In genomic region chr11:112459001-112459400, GRCh38 we compare ENCODE assay signal across 13 cellular contexts.
DNase-seq lines count a peak whose midpoint lies in the region; TF ChIP-seq lines count a peak whose summit lies in the region.
"Had no signal": no experiment of that assay in that cellular context is flagged by ENCODE, and none has a peak within 500 bp of the region (broad histone marks: within the 10 kb centered on the region; RNA-seq: fewer than 3 reads in every experiment).

No MANE protein-coding gene starts in this region.

- H3K27me3 ChIP-seq in duodenal mucosa (ENCODE audit: control insufficient read depth in 1 of 2, insufficient read depth in 2 of 2, low read length in 2 of 2) (no peaks in the 10 kb centered on the region), skeletal muscle satellite cell (ENCODE audit: control insufficient read depth, insufficient read depth, low read length) (no peaks in the 10 kb centered on the region)
- H3K27me3 ChIP-seq: foreskin keratinocyte, sigmoid colon, testis had no signal

- no peak for TF ChIP-seq CTCF in GM12865 (IDR thresholded peaks at IDR 0.05; ENCODE audit: insufficient read depth, low read depth, low read length, missing control alignments)

- H3K9me3 ChIP-seq in duodenal mucosa (ENCODE audit: control insufficient read depth in 1 of 2, low read length in 2 of 2) (no peaks in the 10 kb centered on the region), skeletal muscle satellite cell (replicated peaks; ENCODE audit: low read length) (no peaks in the 10 kb centered on the region)
- H3K9me3 ChIP-seq: sigmoid colon, testis had no signal

- H3K4me1 ChIP-seq in duodenal mucosa (ENCODE audit: control insufficient read depth in 1 of 2, insufficient read depth in 2 of 2, low read length in 2 of 2) (peaks cover 0 to 17% of the 10 kb centered on the region in 2 donors), skeletal muscle satellite cell (ENCODE audit: control insufficient read depth, insufficient read depth, low read length) (no peaks in the 10 kb centered on the region)
- H3K4me1 ChIP-seq: foreskin keratinocyte, sigmoid colon, testis had no signal

- no peak for TF ChIP-seq POLR2A in erythroblast (IDR thresholded peaks at IDR 0.05; ENCODE audit: low read length)

- H3K27ac ChIP-seq in duodenal mucosa (ENCODE audit: low read depth, low read length) = no peak overlapping the region
- H3K27ac ChIP-seq: foreskin keratinocyte, sigmoid colon, testis had no signal

- no peak overlapping the region for H3K9ac ChIP-seq in duodenal mucosa (ENCODE audit: low read depth in 1 of 2, low read length in 2 of 2)
- peak overlapping the region; percentile 59 for H3K9ac ChIP-seq in skeletal muscle satellite cell (ENCODE audit: low read depth, low read length)

- H3K36me3 ChIP-seq in duodenal mucosa (ENCODE audit: control insufficient read depth in 1 of 2, insufficient read depth in 2 of 2, low read length in 2 of 2) (no peaks in the 10 kb centered on the region), skeletal muscle satellite cell (ENCODE audit: insufficient read depth, low read length) (no peaks in the 10 kb centered on the region)
- H3K36me3 ChIP-seq: sigmoid colon had no signal

- DNase-seq in GM12865 (ENCODE audit: low read depth) = no peak
- peak; percentile 81 for DNase-seq in OCI-M1 (lab: John Stamatoyannopoulos, UW)
- DNase-seq in NCI-H187 treated with DMSO at 0.1 percent for 48 hours (lab: John Stamatoyannopoulos, UW) = no peak
- no peak for DNase-seq in erythroblast (lab: John Stamatoyannopoulos, UW)
- DNase-seq in GDM1 (lab: John Stamatoyannopoulos, UW) = no peak
- DNase-seq: activated CD8-positive, alpha-beta memory T cell treated with anti-CD3 and anti-CD28 coated beads, Interleukin-2, amount 10 ng/mL, durations not matched to agents 7 days and 5 days; cerebellar nuclear complex; foreskin keratinocyte; NCI-H1694 treated with DMSO at 0.1 percent for 48 hours; sigmoid colon; testis had no signal

- H3K4me2 ChIP-seq in skeletal muscle satellite cell (ENCODE audit: low read length) = peak overlapping the region; percentile 79

- H3K4me3 ChIP-seq in GM12865 (ENCODE audit: low read depth, low read length) (peak overlapping the region; percentile 28; the same call in 1 of the 2 replicates), duodenal mucosa (ENCODE audit: low read depth in 1 of 2, low read length in 2 of 2) (peak overlapping the region; percentile 13 to 40), skeletal muscle satellite cell (ENCODE audit: low read length) (peak overlapping the region; percentile 64)
- H3K4me3 ChIP-seq: sigmoid colon, testis had no signal
